8 cellular contexts compared by ENCODE assay signal in the genomic region with DNA sequence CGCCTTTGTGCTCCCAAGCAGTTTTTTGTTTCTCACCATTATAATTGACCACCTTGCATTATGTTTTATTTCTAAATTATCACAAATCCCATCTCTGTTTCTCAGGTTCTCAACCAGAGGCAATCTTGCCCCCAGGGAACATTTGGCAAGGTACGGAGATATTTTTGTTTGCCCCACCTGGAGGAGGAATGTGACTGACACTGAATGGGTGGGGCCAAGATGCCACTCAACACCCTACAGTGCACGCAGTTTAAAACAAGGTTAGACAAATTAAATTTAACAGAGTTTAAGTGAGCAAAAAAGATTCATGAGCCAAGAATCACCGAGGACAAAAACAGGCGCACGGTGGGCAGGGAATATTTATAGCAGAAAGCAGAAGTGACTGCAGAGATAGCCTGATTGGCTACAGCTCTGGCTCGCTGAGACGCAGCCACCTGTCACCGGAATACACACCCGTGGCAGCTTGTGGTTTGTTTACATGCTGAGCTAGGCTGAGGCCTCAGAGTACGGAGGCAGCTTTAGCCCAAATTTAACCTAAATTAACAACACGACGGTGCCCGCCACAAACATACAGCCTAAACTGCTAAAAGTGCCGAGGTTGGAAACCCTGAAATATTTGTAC.
A peak's percentile ranks its signal among the peaks of the same experiment; 100 is the strongest.
DNase-seq lines count a peak whose midpoint lies in the region; ATAC-seq and TF ChIP-seq lines count a peak whose summit lies in the region.

No MANE protein-coding gene starts in this region.

- peak; percentile 99 for ATAC-seq in GM21526 (IDR thresholded peaks at IDR 0.05; ENCODE audit: low FRiP score, unreplicated experiment)

- H3K36me3 Mint-ChIP-seq in IgD-negative memory B cell = no peaks in the 10 kb centered on the region
- no peaks in the 10 kb centered on the region for H3K36me3 Mint-ChIP-seq in T-helper 1 cell treated with Interleukin-12 subunit alpha and Interleukin-12 subunit beta and Interleukin-4 antibody, amounts not matched to agents 30 μg/mL and 1 μg/mL, for 36 hours (ENCODE audit: low read depth)

- no peaks in the 10 kb centered on the region for H3K9me3 Mint-ChIP-seq in IgD-negative memory B cell
- no peaks in the 10 kb centered on the region for H3K9me3 Mint-ChIP-seq in T-helper 1 cell treated with Interleukin-12 subunit alpha and Interleukin-12 subunit beta and Interleukin-4 antibody, amounts not matched to agents 30 μg/mL and 1 μg/mL, for 36 hours

- TF ChIP-seq CTCF in GM12864 (IDR thresholded peaks at IDR 0.05; ENCODE audit: low read depth, low read length, missing control alignments) (no peak), lower leg skin (IDR thresholded peaks at IDR 0.05) (no peak)

- peak overlapping the region; percentile 67 to 93 (median 88) for H3K4me3 Mint-ChIP-seq in IgD-negative memory B cell
- peak overlapping the region; percentile 74 for H3K4me3 Mint-ChIP-seq in T-helper 1 cell treated with Interleukin-12 subunit alpha and Interleukin-12 subunit beta and Interleukin-4 antibody, amounts not matched to agents 30 μg/mL and 1 μg/mL, for 36 hours

- intact Hi-C loops in lower leg skin (cut with DNase I; ENCODE audit: low total_unique reads) = no loop called here

- H3K27ac Mint-ChIP-seq in IgD-negative memory B cell = peak overlapping the region; percentile 89 to 97 (median 95)
- H3K27ac Mint-ChIP-seq in T-helper 1 cell treated with Interleukin-12 subunit alpha and Interleukin-12 subunit beta and Interleukin-4 antibody, amounts not matched to agents 30 μg/mL and 1 μg/mL, for 36 hours = peak overlapping the region; percentile 81

- peak; percentile 55 for DNase-seq in GM12864 (ENCODE audit: low read depth)
- DNase-seq in central memory CD4-positive, alpha-beta T cell = peak; percentile 84
- DNase-seq in stimulated activated CD8-positive, alpha-beta memory T cell treated with anti-CD3 and anti-CD28 coated beads, Interleukin-7, amount 100 ng/mL, for 1 hour (ENCODE audit: low read depth in 2 of 2) = peak; percentile 28 to 40
- DNase-seq in lower leg skin (ENCODE audit: low spot score in 2 of 2) = no peak
- no peak for DNase-seq in NCI-H146 treated with DMSO at 0.1 percent for 48 hours (lab: John Stamatoyannopoulos, UW; ENCODE audit: unreplicated experiment)

- H3K27me3 Mint-ChIP-seq in IgD-negative memory B cell = peaks cover 1% of the 10 kb centered on the region
- peaks cover 4% of the 10 kb centered on the region for H3K27me3 Mint-ChIP-seq in T-helper 1 cell treated with Interleukin-12 subunit alpha and Interleukin-12 subunit beta and Interleukin-4 antibody, amounts not matched to agents 30 μg/mL and 1 μg/mL, for 36 hours (ENCODE audit: low read depth)

- 37 to 46% methylated on average over 15 of the region's 15 CpGs for WGBS in lower leg skin, 2 donors

- H3K4me3 ChIP-seq in GM12864 (ENCODE audit: low read depth, low read length) = peak overlapping the region; percentile 33; the same call in 1 of the 2 replicates
- no peak overlapping the region for H3K4me3 ChIP-seq in lower leg skin (ENCODE audit: low read depth, poor library complexity, severe bottlenecking)

- TF ChIP-seq POLR2A in lower leg skin (IDR thresholded peaks at IDR 0.05) = no peak

- peaks cover 34 to 43% (median 42%) of the 10 kb centered on the region in 3 donors for H3K4me1 Mint-ChIP-seq in IgD-negative memory B cell
- peaks cover 27% of the 10 kb centered on the region for H3K4me1 Mint-ChIP-seq in T-helper 1 cell treated with Interleukin-12 subunit alpha and Interleukin-12 subunit beta and Interleukin-4 antibody, amounts not matched to agents 30 μg/mL and 1 μg/mL, for 36 hours (ENCODE audit: low read depth)

Comparison
In these comparisons a context has a peak if more than half of its experiments do, and no peak if none do; other contexts are left out.
1. DNase-seq: peak in GM12864 (single experiment), central memory CD4-positive, alpha-beta T cell (single experiment) and stimulated activated CD8-positive, alpha-beta memory T cell treated with anti-CD3 and anti-CD28 coated beads, Interleukin-7, amount 100 ng/mL, for 1 hour (2 of 2); none in lower leg skin (0 of 2) and NCI-H146 treated with DMSO at 0.1 percent for 48 hours (single experiment).